Comparison of ENCODE assay signal across 17 cellular contexts in the genomic region with DNA sequence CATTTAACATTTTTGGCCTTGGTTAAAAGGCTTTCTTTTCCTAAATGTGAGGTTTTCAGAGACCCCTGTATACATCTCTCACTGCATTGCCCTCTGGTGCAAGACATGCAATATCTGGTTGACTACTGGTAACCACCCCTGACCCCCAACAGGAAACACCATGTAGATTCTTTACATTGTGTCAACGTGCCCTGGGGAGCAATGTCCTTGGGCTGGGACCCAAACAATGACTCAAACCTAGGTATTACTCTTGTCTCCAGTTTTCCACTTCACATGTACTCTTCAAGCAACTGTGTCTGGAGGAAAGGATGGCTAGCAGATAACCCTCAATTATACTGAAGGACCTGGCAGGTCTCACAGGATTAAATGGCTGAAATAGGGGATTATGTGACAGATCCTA. TPM values are rescaled to one million over a fixed set of nuclear protein-coding genes. Genes with fewer than 3 reads are reported as not detected.
"Had no signal": no experiment of that assay in that cellular context is flagged by ENCODE, and none has a peak within 500 bp of the region (broad histone marks: within the 10 kb centered on the region; RNA-seq: fewer than 3 reads in every experiment).

No MANE protein-coding gene starts in this region.

- H3K9me3 ChIP-seq: adrenal gland, colonic mucosa, esophagus squamous epithelium had no signal

- H3K4me3 ChIP-seq: colonic mucosa had no signal

- H3K4me1 ChIP-seq: colonic mucosa, parathyroid adenoma had no signal

- DNase-seq: activated CD4-positive, alpha-beta memory T cell treated with anti-CD3 and anti-CD28 coated beads, Interleukin-2, amount 10 ng/mL, durations not matched to agents 7 days and 5 days; activated CD4-positive, alpha-beta T cell treated with anti-CD3 and anti-CD28 coated beads for 4 hours; activated effector memory CD4-positive, alpha-beta T cell treated with anti-CD3 and anti-CD28 coated beads, Interleukin-2, amount 50 U/mL, for 16 hours; activated T-cell treated with anti-CD3 and anti-CD28 coated beads, Interleukin-2, amount 50 U/mL, for 24 hours; adrenal gland; central memory CD4-positive, alpha-beta T cell; colonic mucosa; esophagus squamous epithelium; hippocampal formation; stimulated activated CD4-positive, alpha-beta T cell treated with anti-CD3 and anti-CD28 coated beads, Interleukin-12 subunit alpha, Interleukin-12 subunit beta, amount 100 ng/mL, for 4 hours; stimulated activated CD4-positive, alpha-beta T cell treated with anti-CD3 and anti-CD28 coated beads, Interleukin-2, amount 100 ng/mL, for 24 hours; T-helper 2 cell had no signal

- H3K4me3 Mint-ChIP-seq: activated CD4-positive, alpha-beta memory T cell treated with anti-CD3 and anti-CD28 coated beads, Interleukin-2, amount 10 ng/mL, durations not matched to agents 7 days and 5 days; activated naive CD4-positive, alpha-beta T cell treated with anti-CD3 and anti-CD28 coated beads, Interleukin-2, amount 50 U/mL, for 24 hours; activated T-cell treated with anti-CD3 and anti-CD28 coated beads, Interleukin-2, amount 50 U/mL, for 24 hours had no signal

- H3K9me3 Mint-ChIP-seq: activated CD4-positive, alpha-beta memory T cell treated with anti-CD3 and anti-CD28 coated beads, Interleukin-2, amount 10 ng/mL, durations not matched to agents 7 days and 5 days had no signal

- H3K36me3 ChIP-seq: adrenal gland, colonic mucosa, esophagus squamous epithelium had no signal

- H3K27ac ChIP-seq: adrenal gland, colonic mucosa, esophagus squamous epithelium, parathyroid adenoma had no signal

- H3K27ac Mint-ChIP-seq: activated CD4-positive, alpha-beta memory T cell treated with anti-CD3 and anti-CD28 coated beads, Interleukin-2, amount 10 ng/mL, durations not matched to agents 7 days and 5 days; activated naive CD4-positive, alpha-beta T cell treated with anti-CD3 and anti-CD28 coated beads, Interleukin-2, amount 50 U/mL, for 24 hours; activated T-cell treated with anti-CD3 and anti-CD28 coated beads, Interleukin-2, amount 50 U/mL, for 24 hours had no signal

RNA-seq across cellular contexts. Expression of a gene that starts 1.1 kb away (rescaled TPM):
- total RNA-seq: esophagus squamous epithelium, fibroblast of villous mesenchyme, glomerular endothelial cell, mesenteric fat pad had no signal
